1 cellular context compared by ENCODE assay signal in genomic region chr13:72850959-72851677, GRCh38.
TF ChIP-seq lines count a peak whose summit lies in the region.

No MANE protein-coding gene starts in this region.

TF ChIP-seq in K562, 482 proteins besides CTCF, POLR2A, EP300 and RAD21:
- 0 out of 2 replicates have a peak, but pooled peaks have one; percentile 15 for TF ChIP-seq POLR2G (IDR thresholded peaks at IDR 0.05; ENCODE audit: low read depth, low read length)
- TF ChIP-seq MAFF (IDR thresholded peaks at IDR 0.05; ENCODE audit: low read length), result no peak
